Comparison of ENCODE assay signal across 8 cellular contexts in the genomic region with DNA sequence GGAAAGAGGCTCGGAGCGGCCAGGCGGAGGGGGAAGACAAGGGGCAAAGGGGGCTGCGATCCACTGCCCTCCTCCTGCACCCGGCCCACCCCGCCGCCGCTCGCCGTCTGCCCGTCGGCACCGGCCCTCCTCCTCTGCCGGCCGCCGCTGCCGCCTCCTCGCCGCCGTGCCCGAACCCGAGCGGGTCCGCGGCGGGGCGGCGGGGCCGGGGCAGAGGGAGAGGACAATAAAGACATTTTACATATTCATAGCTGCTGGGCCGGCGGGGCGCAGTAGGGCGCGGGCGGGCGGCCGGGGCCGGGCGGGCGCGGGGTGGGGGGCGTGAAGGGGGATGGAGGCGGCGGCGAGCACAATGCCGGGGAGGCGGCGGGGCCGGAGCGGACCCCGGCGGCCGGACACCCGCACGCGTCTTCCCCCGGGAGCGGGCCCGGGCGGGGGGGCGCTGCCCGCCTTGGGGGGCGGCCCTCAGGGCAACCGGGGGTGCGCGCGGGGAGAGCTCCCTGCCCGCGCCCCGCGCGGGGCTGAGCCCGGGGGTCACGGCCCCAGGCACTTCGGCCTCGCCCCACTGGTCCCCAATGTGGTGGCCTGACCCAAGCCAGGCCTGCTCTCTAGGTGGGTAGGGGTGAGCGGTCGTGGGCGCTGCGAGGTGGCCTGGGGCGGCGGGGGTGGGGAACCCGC. TPM values are rescaled to one million over a fixed set of nuclear protein-coding genes. Genes with fewer than 3 reads are reported as not detected.
DNase-seq lines count a peak whose midpoint lies in the region; ATAC-seq, FAIRE-seq and TF ChIP-seq lines count a peak whose summit lies in the region.

No MANE protein-coding gene starts in this region.

- no peaks in the 10 kb centered on the region for H3K27me3 Mint-ChIP-seq in Calu3 (ENCODE audit: unreplicated experiment)
- H3K27me3 Mint-ChIP-seq in activated T-helper 2 cell treated with anti-CD3 and anti-CD28 coated beads, Interferon-gamma antibody, Interleukin-2, Interleukin-4, amounts not matched to agents 10 μg/mL and 5 μg/mL and 100 μg/mL, durations not matched to agents 14 hours and 24 hours and 36 hours (ENCODE audit: low read depth), result peaks cover 3% of the 10 kb centered on the region

- H3K36me3 ChIP-seq in heart left ventricle (no peaks in the 10 kb centered on the region), rectal smooth muscle tissue (ENCODE audit: control insufficient read depth, insufficient read depth, low read length) (no peaks in the 10 kb centered on the region)

- H3K27me3 ChIP-seq in heart left ventricle (no peaks in the 10 kb centered on the region), rectal smooth muscle tissue (ENCODE audit: control insufficient read depth, insufficient read depth, low read length) (no peaks in the 10 kb centered on the region)

- H3K4me1 ChIP-seq in heart left ventricle (peaks cover 0 to 40% (median 21%) of the 10 kb centered on the region in 12 donors), rectal smooth muscle tissue (ENCODE audit: control insufficient read depth, insufficient read depth, low read length) (peaks cover 18% of the 10 kb centered on the region)

- WGBS in heart left ventricle, 4 donors, result 0 to 1% (median 1%) methylated on average over 31 to 83 of the region's 83 CpGs

- peak overlapping the region; percentile 67 to 93 (median 86) for H3K4me3 ChIP-seq in heart left ventricle
- H3K4me3 ChIP-seq in rectal smooth muscle tissue (ENCODE audit: low read length), result peak overlapping the region; percentile 71

- DNase-seq in Calu3 (peak; percentile 50), GM20000 (ENCODE audit: low spot score) (peak; percentile 31), HK-2 (ENCODE audit: unreplicated experiment) (peak; percentile 39), heart left ventricle (peak in 2 of 5 donors; percentile 37 to 45), RCC 7860 (ENCODE audit: low spot score) (no peak), SIG-M5 (lab: John Stamatoyannopoulos, UW) (no peak)
- no peak for DNase-seq in activated T-helper 2 cell treated with anti-CD3 and anti-CD28 coated beads, Interferon-gamma antibody, Interleukin-2, Interleukin-4, amounts not matched to agents 10 μg/mL and 5 μg/mL and 100 μg/mL, durations not matched to agents 14 hours and 24 hours and 36 hours (ENCODE audit: low spot score)

- peak overlapping the region; percentile 79 for H3K4me3 Mint-ChIP-seq in Calu3 (ENCODE audit: low read depth, unreplicated experiment)
- H3K4me3 Mint-ChIP-seq in activated T-helper 2 cell treated with anti-CD3 and anti-CD28 coated beads, Interferon-gamma antibody, Interleukin-2, Interleukin-4, amounts not matched to agents 10 μg/mL and 5 μg/mL and 100 μg/mL, durations not matched to agents 14 hours and 24 hours and 36 hours (ENCODE audit: low read depth), result peak overlapping the region; percentile 83

- H3K4me1 Mint-ChIP-seq in Calu3 (ENCODE audit: low read depth, unreplicated experiment), result peaks cover 25% of the 10 kb centered on the region
- H3K4me1 Mint-ChIP-seq in activated T-helper 2 cell treated with anti-CD3 and anti-CD28 coated beads, Interferon-gamma antibody, Interleukin-2, Interleukin-4, amounts not matched to agents 10 μg/mL and 5 μg/mL and 100 μg/mL, durations not matched to agents 14 hours and 24 hours and 36 hours (ENCODE audit: low read depth), result peaks cover 31% of the 10 kb centered on the region

- no peak for TF ChIP-seq POLR2A in heart left ventricle (IDR thresholded peaks at IDR 0.05)

- FAIRE-seq in RCC 7860 (lab: Jason Lieb, UNC), result no peak

- H3K36me3 Mint-ChIP-seq in Calu3 (ENCODE audit: insufficient read depth, unreplicated experiment), result peaks cover 50% of the 10 kb centered on the region
- H3K36me3 Mint-ChIP-seq in activated T-helper 2 cell treated with anti-CD3 and anti-CD28 coated beads, Interferon-gamma antibody, Interleukin-2, Interleukin-4, amounts not matched to agents 10 μg/mL and 5 μg/mL and 100 μg/mL, durations not matched to agents 14 hours and 24 hours and 36 hours (ENCODE audit: low read depth), result peaks cover 6% of the 10 kb centered on the region

- CTCF ChIA-PET in Calu3 (lab: Charles Lee), result interaction anchor here (0.8 to 2.1 kb wide), 12 partner anchors 8 to 311 kb away, joined by 3 to 10 read pairs (median 6); no protein-coding TSS in a partner anchor

- H3K9ac ChIP-seq in rectal smooth muscle tissue (ENCODE audit: low read length), result peak overlapping the region; percentile 43

- H3K9me3 Mint-ChIP-seq in Calu3 (ENCODE audit: low read depth, unreplicated experiment), result peaks cover 3% of the 10 kb centered on the region
- peaks cover 4% of the 10 kb centered on the region for H3K9me3 Mint-ChIP-seq in activated T-helper 2 cell treated with anti-CD3 and anti-CD28 coated beads, Interferon-gamma antibody, Interleukin-2, Interleukin-4, amounts not matched to agents 10 μg/mL and 5 μg/mL and 100 μg/mL, durations not matched to agents 14 hours and 24 hours and 36 hours

- peak overlapping the region; percentile 87 for H3K27ac Mint-ChIP-seq in Calu3 (ENCODE audit: unreplicated experiment)
- H3K27ac Mint-ChIP-seq in activated T-helper 2 cell treated with anti-CD3 and anti-CD28 coated beads, Interferon-gamma antibody, Interleukin-2, Interleukin-4, amounts not matched to agents 10 μg/mL and 5 μg/mL and 100 μg/mL, durations not matched to agents 14 hours and 24 hours and 36 hours, result peak overlapping the region; percentile 84

- peak in 3 of 4 donors; percentile 1 to 18 (median 4) for ATAC-seq in heart left ventricle

- no TSS peak for BruUV-seq in Calu3 (replicated peaks; lab: Mats Ljungman, UMichigan)

- H3K27ac ChIP-seq in heart left ventricle (peak overlapping the region; percentile 90 to 97 (median 94)), rectal smooth muscle tissue (ENCODE audit: low read depth, low read length) (peak overlapping the region; percentile 93)

- no peak for TF ChIP-seq CTCF in Calu3 (IDR thresholded peaks at IDR 0.05; ENCODE audit: unreplicated experiment)
- TF ChIP-seq CTCF in GM20000 (IDR thresholded peaks at IDR 0.05; ENCODE audit: extremely low read depth, missing control alignments), result no peak
- TF ChIP-seq CTCF in heart left ventricle (IDR thresholded peaks at IDR 0.05), result no peak

- intact Hi-C loops in Calu3 (cut with micrococcal nuclease; ENCODE audit: unreplicated experiment) (loop anchor here (2.0 to 10.0 kb wide), 3 partner anchors 139 to 306 kb away; no protein-coding TSS in a partner anchor), heart left ventricle (cut with DNase I) (loop anchor here in 4 of 10 donors (2.0 to 10.0 kb wide), 6 partner anchors 54 to 716 kb away; partner anchors contain the start of genes TADA1 (in 2 of the 4), DCAF6 (in 1 of the 4) and MPC2 (in 1 of the 4))
- intact Hi-C loops in activated T-helper 2 cell treated with anti-CD3 and anti-CD28 coated beads, Interferon-gamma antibody, Interleukin-2, Interleukin-4, amounts not matched to agents 10 μg/mL and 5 μg/mL and 100 μg/mL, durations not matched to agents 14 hours and 24 hours and 36 hours (cut with micrococcal nuclease), result loop anchor here (2.0 to 10.0 kb wide), 5 partner anchors 226 to 408 kb away; partner anchors contain the start of genes CREG1 and ILDR2

- H3K9me3 ChIP-seq in heart left ventricle, result peaks cover 0 to 4% (median 0%) of the 10 kb centered on the region in 12 donors

RNA-seq across cellular contexts. Expression of gene POU2F1, which starts 0.6 kb away (rescaled TPM):
- total RNA-seq in Calu3 (2022) (25.3 and 25.4 TPM in 2 replicates), heart left ventricle (10 to 100 TPM in 3 of 9 donors, 1 to 10 TPM in 6; 6.6 to 13.4 (median 9.7) TPM)
- total RNA-seq in activated T-helper 2 cell treated with anti-CD3 and anti-CD28 coated beads, Interferon-gamma antibody, Interleukin-2, Interleukin-4, amounts not matched to agents 10 μg/mL and 5 μg/mL and 100 μg/mL, durations not matched to agents 14 hours and 24 hours and 36 hours, result 21.3 and 21.9 TPM in 2 replicates
- polyA plus RNA-seq in heart left ventricle, result 1 to 10 TPM; 2.4 to 3.6 TPM

Comparison
In these comparisons a context has a peak if more than half of its experiments do, and no peak if none do; other contexts are left out.
1. DNase-seq: peak in Calu3 (single experiment), GM20000 (single experiment) and HK-2 (single experiment); none in activated T-helper 2 cell treated with anti-CD3 and anti-CD28 coated beads, Interferon-gamma antibody, Interleukin-2, Interleukin-4, amounts not matched to agents 10 μg/mL and 5 μg/mL and 100 μg/mL, durations not matched to agents 14 hours and 24 hours and 36 hours (single experiment), RCC 7860 (single experiment) and SIG-M5 (single experiment).